Comparison of ENCODE assay signal across 25 cellular contexts in genomic region chr4:162341533-162341932, GRCh38.
"Had no signal": no experiment of that assay in that cellular context is flagged by ENCODE, and none has a peak within 500 bp of the region (broad histone marks: within the 10 kb centered on the region; RNA-seq: fewer than 3 reads in every experiment).

No MANE protein-coding gene starts in this region.

- H3K36me3 ChIP-seq: brain microvascular endothelial cell, WERI-Rb-1 had no signal

- DNase-seq: activated B cell treated with CpG ODN at 0.5 μM for 24 hours; activated CD4-positive, alpha-beta T cell treated with anti-CD3 and anti-CD28 coated beads for 48 hours; activated CD4-positive, alpha-beta T cell treated with anti-CD3 and anti-CD28 coated beads, Interleukin-2, amount 50 U/mL, for 1 hour; activated CD4-positive, alpha-beta T cell treated with anti-CD3 and anti-CD28 coated beads, Interleukin-2, amount 50 U/mL, for 48 hours; activated CD8-positive, alpha-beta memory T cell treated with anti-CD3 and anti-CD28 coated beads for 24 hours; activated CD8-positive, alpha-beta T cell treated with anti-CD3 and anti-CD28 coated beads for 36 hours; activated effector memory CD4-positive, alpha-beta T cell treated with Interleukin-2 at 50 U/mL for 16 hours; activated gamma-delta T cell treated with Interleukin-2 at 50 U/mL for 16 hours; activated naive CD4-positive, alpha-beta T cell treated with anti-CD3 and anti-CD28 coated beads, Interleukin-2, amount 50 U/mL, for 16 hours; activated naive CD4-positive, alpha-beta T cell treated with Interleukin-2 at 50 U/mL for 16 hours; activated T-cell treated with anti-CD3 and anti-CD28 coated beads, Interleukin-2, amount 50 U/mL, for 4 hours; amniotic stem cell; anterior cingulate cortex; brain microvascular endothelial cell; dorsolateral prefrontal cortex; effector memory CD4-positive, alpha-beta T cell; endodermal cell; foreskin fibroblast; head of caudate nucleus; T1000; WERI-Rb-1 had no signal

- H3K4me3 ChIP-seq: coronary artery, dorsolateral prefrontal cortex had no signal

- ATAC-seq: activated CD4-positive, CD25-positive, alpha-beta regulatory T cell treated with anti-CD3 and anti-CD28 coated beads, Interleukin-2, amount 50 U/mL, for 24 hours; activated CD8-positive, alpha-beta T cell treated with anti-CD3 and anti-CD28 coated beads for 36 hours; activated T-cell treated with anti-CD3 and anti-CD28 coated beads, Interleukin-2, amount 50 U/mL, for 4 hours; activated T-helper 17 cell treated with anti-CD3 and anti-CD28 coated beads, Interleukin-2, amount 50 U/mL, for 72 hours; esophagus mucosa had no signal
